Comparison of ENCODE assay signal across 7 cellular contexts in genomic region chr6:26383624-26384417, GRCh38. TPM values are rescaled to one million over a fixed set of nuclear protein-coding genes. Genes with fewer than 3 reads are reported as not detected.
DNase-seq lines count a peak whose midpoint lies in the region; ATAC-seq and TF ChIP-seq lines count a peak whose summit lies in the region.

No MANE protein-coding gene starts in this region.

- TF ChIP-seq EP300 in neural cell (conservative IDR thresholded peaks at IDR 0.05; ENCODE audit: poor library complexity, severe bottlenecking) = no peak

- H3K9ac ChIP-seq in ES-I3 (ENCODE audit: low read depth, low read length) = peak overlapping the region; percentile 97
- H3K9ac ChIP-seq in HUES6 (ENCODE audit: low read length) = peak overlapping the region; percentile 77
- peak overlapping the region; percentile 48 for H3K9ac ChIP-seq in neural cell (ENCODE audit: low read length)

- TF ChIP-seq POLR2A in esophagus squamous epithelium (IDR thresholded peaks at IDR 0.05) = peak in 1 of 4 donors; percentile 25

- H3K4me3 ChIP-seq in HUES6 (ENCODE audit: low read depth, low read length) (peak overlapping the region; percentile 83), WI38 (ENCODE audit: low read depth, low read length) (peak overlapping the region; percentile 68), esophagus squamous epithelium (peak overlapping the region; percentile 45 to 82 (median 70)), neural cell (ENCODE audit: low read length) (peak overlapping the region; percentile 72)

- TF ChIP-seq CTCF in WI38 (IDR thresholded peaks at IDR 0.05; ENCODE audit: low read depth, low read length) = no peak
- TF ChIP-seq CTCF in esophagus squamous epithelium (IDR thresholded peaks at IDR 0.05) = no peak
- no peak for TF ChIP-seq CTCF in neural cell (IDR thresholded peaks at IDR 0.05; ENCODE audit: poor library complexity, severe bottlenecking)

- peaks cover 10% of the 10 kb centered on the region for H3K4me1 ChIP-seq in ES-I3 (ENCODE audit: insufficient read depth, low read length)
- peaks cover 21% of the 10 kb centered on the region for H3K4me1 ChIP-seq in HUES6 (ENCODE audit: control insufficient read depth, insufficient read depth, low read length)
- peaks cover 3 to 25% (median 8%) of the 10 kb centered on the region in 3 donors for H3K4me1 ChIP-seq in esophagus squamous epithelium

- H3K36me3 ChIP-seq in ES-I3 (ENCODE audit: insufficient read depth, low read length) (no peaks in the 10 kb centered on the region), HUES6 (ENCODE audit: control insufficient read depth, insufficient read depth, low read length) (peaks cover 10% of the 10 kb centered on the region; the same call in 1 of the 2 replicates), esophagus squamous epithelium (peaks cover 0 to 9% (median 0%) of the 10 kb centered on the region in 3 donors), neural cell (ENCODE audit: insufficient read depth, low read length) (no peaks in the 10 kb centered on the region)

- no peaks in the 10 kb centered on the region for H3K9me3 ChIP-seq in ES-I3 (ENCODE audit: control insufficient read depth, insufficient read depth, low read length)
- H3K9me3 ChIP-seq in HUES6 (ENCODE audit: control insufficient read depth, insufficient read depth, low read depth, low read length) = no peaks in the 10 kb centered on the region
- no peaks in the 10 kb centered on the region for H3K9me3 ChIP-seq in esophagus squamous epithelium
- H3K9me3 ChIP-seq in neural cell (ENCODE audit: low read length) = no peaks in the 10 kb centered on the region

- H3K27me3 ChIP-seq in HUES6 (ENCODE audit: control insufficient read depth, insufficient read depth, low read length) (no peaks in the 10 kb centered on the region), esophagus squamous epithelium (no peaks in the 10 kb centered on the region), neural cell (ENCODE audit: insufficient read depth, low read depth, low read length) (no peaks in the 10 kb centered on the region)

- WGBS in esophagus squamous epithelium, 2 donors = 11 to 15% methylated on average over 7 of the region's 7 CpGs

- intact Hi-C loops in esophagus squamous epithelium (cut with DNase I) = no loop called here

- no peaks in the 10 kb centered on the region for H3F3A ChIP-seq in neural cell (ENCODE audit: insufficient read depth, low read length, poor library complexity, severe bottlenecking)

- no peak for DNase-seq in esophagus squamous epithelium (lab: John Stamatoyannopoulos, UW)
- no peak for DNase-seq in stimulated activated naive CD4-positive, alpha-beta T cell treated with Interleukin-2 at 50 U/mL for 16 hours (lab: John Stamatoyannopoulos, UW)

- no peak for ATAC-seq in HG02798 (IDR thresholded peaks at IDR 0.05; ENCODE audit: poor library complexity, unreplicated experiment)

- H4K20me1 ChIP-seq in neural cell (ENCODE audit: insufficient read depth) = no peaks in the 10 kb centered on the region

- H3K4me2 ChIP-seq in neural cell (ENCODE audit: low read length) = peak overlapping the region; percentile 50

- H3K79me2 ChIP-seq in neural cell (replicated peaks; ENCODE audit: insufficient read depth, low read length) = no peaks in the 10 kb centered on the region

- no peaks in the 10 kb centered on the region for H3K9me2 ChIP-seq in neural cell (ENCODE audit: insufficient read depth, low read length)

- no peak for TF ChIP-seq RAD21 in neural cell (conservative IDR thresholded peaks at IDR 0.05)

- H2AFZ ChIP-seq in neural cell (ENCODE audit: low read depth, low read length) = no peak overlapping the region

- H3K27ac ChIP-seq in HUES6 (ENCODE audit: low read depth, low read length) = no peak overlapping the region
- peak overlapping the region; percentile 68 to 89 (median 86) for H3K27ac ChIP-seq in esophagus squamous epithelium
- H3K27ac ChIP-seq in neural cell (ENCODE audit: low read length) = no peak overlapping the region

TF ChIP-seq in neural cell, 6 proteins besides CTCF, POLR2A, EP300 and RAD21:
- TF ChIP-seq SMC3 (conservative IDR thresholded peaks at IDR 0.05; ENCODE audit: poor library complexity) = no peak
- TF ChIP-seq EZH2 (IDR thresholded peaks at IDR 0.05; ENCODE audit: borderline replicate concordance, insufficient read depth, low read length, poor library complexity, severe bottlenecking) = no peak
- no peak for TF ChIP-seq POLR2AphosphoS5 (IDR thresholded peaks at IDR 0.05)
- TF ChIP-seq MXI1 (conservative IDR thresholded peaks at IDR 0.05; ENCODE audit: poor library complexity, severe bottlenecking) = no peak
- TF ChIP-seq REST (IDR thresholded peaks at IDR 0.05; ENCODE audit: borderline replicate concordance) = no peak
- TF ChIP-seq TAF1 (IDR thresholded peaks at IDR 0.05; ENCODE audit: low read depth) = no peak
TF ChIP-seq in neural cell: peak in this region for 0.

RNA-seq across cellular contexts. Expression of gene BTN2A2, which starts 0.9 kb away (rescaled TPM):
- total RNA-seq in esophagus squamous epithelium = 1 to 10 TPM; 1.7 to 8.4 (median 4.8) TPM
- polyA plus RNA-seq in neural cell = 3.2 and 3.8 TPM in 2 replicates
- polyA minus RNA-seq in neural cell = 1.5 and 1.7 TPM in 2 replicates

RNA-seq across cellular contexts. Expression of gene BTN3A1, which starts 18.3 kb away (rescaled TPM):
- total RNA-seq in esophagus squamous epithelium = 10 to 100 TPM in 2 of 4 donors, 1 to 10 TPM in 2; 4.2 to 14.4 (median 8.0) TPM
- 31.3 and 38.2 TPM in 2 replicates for polyA plus RNA-seq in neural cell
- 23.9 and 32.6 TPM in 2 replicates for polyA minus RNA-seq in neural cell

RNA-seq across cellular contexts. Expression of gene BTN3A2, which starts 18.8 kb away (rescaled TPM):
- 10 to 100 TPM in 2 of 4 donors, 1 to 10 TPM in 2; 5.8 to 17.9 (median 11.1) TPM for total RNA-seq in esophagus squamous epithelium
- polyA plus RNA-seq in neural cell = 0.42 and 2.2 TPM in 2 replicates
- polyA minus RNA-seq in neural cell = 4.1 and 5.4 TPM in 2 replicates

RNA-seq across cellular contexts. Expression of gene BTN3A3, which starts 56.5 kb away (rescaled TPM):
- 10 to 100 TPM in 2 of 4 donors, 1 to 10 TPM in 2; 2.2 to 12.3 (median 7.9) TPM for total RNA-seq in esophagus squamous epithelium
- not detected in 2 replicates for polyA plus RNA-seq in neural cell
- not detected in 2 replicates for polyA minus RNA-seq in neural cell

Comparison
In these comparisons a context has a peak if more than half of its experiments do, and no peak if none do; other contexts are left out.
1. H3K27ac ChIP-seq: peak in esophagus squamous epithelium (4 of 4); none in HUES6 (single experiment) and neural cell (single experiment).
2. Peak in every context shown above with its lines, with median percentiles within 50 percentile points of each other: H3K9ac ChIP-seq and H3K4me3 ChIP-seq.